Comparison of ENCODE assay signal across 1 cellular context in the genomic region with DNA sequence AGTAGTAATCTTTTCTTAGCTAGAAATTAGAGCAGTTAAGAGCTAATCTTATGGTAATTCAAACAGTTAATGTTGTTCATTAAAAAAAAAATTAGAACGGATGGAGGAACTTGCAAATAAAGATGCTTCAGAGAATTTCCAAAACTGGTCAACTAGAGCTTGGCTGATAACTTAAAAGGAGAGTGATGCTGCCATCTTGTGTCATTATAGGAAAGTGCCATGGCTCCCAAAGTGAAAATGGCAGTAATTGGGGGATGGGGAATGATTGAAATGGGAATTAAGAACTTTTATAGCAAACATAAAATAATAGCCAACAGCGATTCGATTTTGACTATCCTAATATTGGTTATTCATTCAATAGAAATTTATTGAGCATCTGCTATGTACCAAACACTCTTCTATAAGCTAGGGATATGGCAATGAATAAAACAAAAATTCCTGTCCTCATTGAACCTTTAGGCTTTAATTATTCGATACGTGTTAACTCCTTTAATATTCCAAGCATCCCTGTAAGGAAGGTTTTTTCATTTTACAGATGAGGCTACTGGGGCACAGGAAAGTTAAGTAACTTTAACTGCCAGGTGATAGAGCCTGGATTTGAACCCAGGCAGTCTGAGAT.
TF ChIP-seq lines count a peak whose summit lies in the region.

No MANE protein-coding gene starts in this region.

TF ChIP-seq in endothelial cell of umbilical vein, 7 proteins besides CTCF, POLR2A, EP300 and RAD21:
- TF ChIP-seq GATA2 (IDR thresholded peaks at IDR 0.05; ENCODE audit: insufficient read depth, insufficient read length, low read depth, low read length) (no peak), FOS (IDR thresholded peaks at IDR 0.05; ENCODE audit: borderline replicate concordance, insufficient read depth, low read length) (no peak), MAX (IDR thresholded peaks at IDR 0.05; ENCODE audit: insufficient read depth, insufficient read length) (no peak), MYC (IDR thresholded peaks at IDR 0.05; ENCODE audit: low read depth, low read length) (no peak), JUN (IDR thresholded peaks at IDR 0.05; ENCODE audit: borderline replicate concordance, insufficient read depth, insufficient read length, low read depth) (no peak), POLR2AphosphoS5 (IDR thresholded peaks at IDR 0.05; ENCODE audit: insufficient read depth, low read depth, low read length) (no peak), EZH2 (IDR thresholded peaks at IDR 0.05; ENCODE audit: borderline replicate concordance, low read depth, low read length, severe bottlenecking) (no peak)
TF ChIP-seq in endothelial cell of umbilical vein: peak in this region for 0.
